8 cellular contexts compared by ENCODE assay signal in the genomic region with DNA sequence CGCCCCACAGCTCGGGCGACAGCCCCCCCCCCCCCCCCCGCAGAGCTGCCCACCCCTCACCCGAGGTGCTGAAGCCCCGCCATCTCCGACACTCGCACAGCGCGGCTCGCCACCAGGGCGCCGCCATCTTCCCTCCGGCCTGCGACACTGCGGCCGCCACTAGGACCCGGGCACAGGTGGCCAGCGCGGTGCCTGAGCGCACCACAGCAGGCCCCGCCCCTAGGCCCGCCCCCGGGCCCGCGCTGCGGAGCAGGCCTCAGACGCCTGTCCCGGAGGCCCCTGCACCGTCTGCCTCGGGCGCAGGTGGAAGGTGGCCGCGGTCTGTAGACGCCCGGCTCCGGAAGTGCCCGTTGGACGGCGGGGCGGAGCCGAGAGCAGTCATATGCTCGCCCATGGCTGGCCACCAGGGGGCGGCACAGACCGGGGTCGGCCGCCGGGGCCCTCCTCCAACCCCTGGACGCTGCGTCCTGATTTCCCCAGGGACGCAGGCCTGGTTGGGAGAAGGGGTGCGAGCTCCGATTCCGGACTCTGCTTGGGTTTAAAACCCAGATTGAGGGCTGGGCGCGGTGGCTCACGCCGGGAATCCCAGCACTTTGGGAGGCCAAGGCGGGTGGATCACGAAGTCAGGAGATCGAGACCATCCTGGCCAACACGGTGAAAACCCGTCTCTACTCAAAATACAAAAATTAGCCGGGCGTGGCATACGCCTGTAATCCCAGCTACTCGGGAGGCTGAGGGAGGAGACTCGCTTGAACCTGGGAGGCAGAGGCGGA. TPM values are rescaled to one million over a fixed set of nuclear protein-coding genes. Genes with fewer than 3 reads are reported as not detected.
DNase-seq lines count a peak whose midpoint lies in the region; ATAC-seq and TF ChIP-seq lines count a peak whose summit lies in the region.

Gene MRPL38, minus strand, starts transcription at position 136 of the 773 bp plus-strand sequence. Its CDS starts 9 bp downstream, at position 127.

- POLR2A ChIA-PET in BJ (lab: Charles Lee), result no interaction called here

- peaks cover 12% of the 10 kb centered on the region for H3K36me3 ChIP-seq in BJ (ENCODE audit: control insufficient read depth, insufficient read depth, low read length)

- ATAC-seq in HG03442 (IDR thresholded peaks at IDR 0.05; ENCODE audit: unreplicated experiment) (peak; percentile 92), left colon (peak; percentile 93)

- peak; percentile 62 for DNase-seq in BJ (ENCODE audit: low read depth)
- peak; percentile 100 for DNase-seq in GM19238 (ENCODE audit: insufficient read length, low spot score)
- peak; percentile 98 to 100 for DNase-seq in NCI-H524 (lab: John Stamatoyannopoulos, UW)
- peak; percentile 86 to 94 for DNase-seq in activated CD4-positive, alpha-beta T cell treated with anti-CD3 and anti-CD28 coated beads for 4 hours
- DNase-seq in left colon, result peak; percentile 94
- DNase-seq in stimulated activated CD4-positive, alpha-beta T cell treated with anti-CD3 and anti-CD28 coated beads, Interleukin-1b, Interleukin-23, amount 100 ng/mL, for 48 hours, result peak; percentile 97

- H3K4me3 ChIP-seq in BJ (ENCODE audit: low read depth, low read length), result peak within 1 kb of the TSS; percentile 91

- CTCF ChIA-PET in BJ (lab: Yijun Ruan, JAX), result interaction anchor here (0.6 to 12.0 kb wide), 27 partner anchors 9 to 398 kb away, joined by 3 to 264 read pairs (median 3); partner anchors contain the start of genes CDK3, GALK1, TRIM65 and UNK

- peak; percentile 94 for TF ChIP-seq CTCF in BJ (IDR thresholded peaks at IDR 0.05; ENCODE audit: insufficient read depth, low read depth, low read length)

- H3K27ac ChIP-seq in cingulate gyrus (ENCODE audit: low read depth, low read length), result peak within 1 kb of the TSS; percentile 89

- no peaks in the 10 kb centered on the region for H3K27me3 ChIP-seq in BJ (ENCODE audit: control insufficient read depth, insufficient read depth, low read length)

- intact Hi-C loops in left colon (cut with DNase I, micrococcal nuclease), result loop anchor here in 1 of 2 donors (5.0 kb wide), 1 partner anchor 97 kb away; the partner anchor contains the start of gene CDK3

RNA-seq across cellular contexts. Expression of gene MRPL38, which starts in this region (rescaled TPM):
- polyA plus RNA-seq in BJ (2011; rRNA removed), result 22.7 and 60.9 TPM in 2 replicates
- 39.1 and 47.6 TPM in 2 replicates for polyA minus RNA-seq in BJ (2011; rRNA and poly(A)+ RNA removed)
- total RNA-seq in left colon, result 100 to 1,000 TPM in 1 of 2 donors, 10 to 100 TPM in 1; 84.2 to 111 TPM

Comparison
In these comparisons a context has a peak if more than half of its experiments do, and no peak if none do; other contexts are left out.
1. Peak in every context shown above with its lines: DNase-seq, ATAC-seq, H3K4me3 ChIP-seq and H3K27ac ChIP-seq.